In genomic region chr3:81962396-81962795, GRCh38 we compare ENCODE assay signal across 27 cellular contexts.
"Had no signal": no experiment of that assay in that cellular context is flagged by ENCODE, and none has a peak within 500 bp of the region (broad histone marks: within the 10 kb centered on the region; RNA-seq: fewer than 3 reads in every experiment).

No MANE protein-coding gene starts in this region.

- H3K36me3 Mint-ChIP-seq: natural killer cell treated with Interleukin-12 subunit alpha and Interleukin-12 subunit beta and Interleukin-15 and Interleukin-18, amount 100 ng/mL, for 72 hours; neural progenitor cell; stimulated activated naive B cell treated with anti-CD40 and anti-IgM and Interleukin-4, amounts not matched to agents 10 μg/mL and 1 μg/mL and 100 μg/mL, for 72 hours had no signal

- H3K9me3 Mint-ChIP-seq: endodermal cell had no signal

- FAIRE-seq: pancreas had no signal

- H3K4me1 ChIP-seq: esophagus muscularis mucosa, pancreas, prostate gland, spleen, testis, tibial nerve had no signal

- H3K36me3 ChIP-seq: esophagus muscularis mucosa, neural progenitor cell, pancreas, prostate gland, spleen, tibial nerve had no signal

- H3K4me2 ChIP-seq: hepatocyte, neural progenitor cell had no signal

- H3K4me1 Mint-ChIP-seq: neural progenitor cell; stimulated activated naive B cell treated with anti-CD40 and anti-IgM and Interleukin-4, amounts not matched to agents 10 μg/mL and 1 μg/mL and 100 μg/mL, for 72 hours; stimulated activated naive CD8-positive, alpha-beta T cell treated with anti-CD3 and anti-CD28 coated beads, Interleukin-15, amount 100 ng/mL, for 72 hours had no signal

- H3K27me3 Mint-ChIP-seq: natural killer cell treated with Interleukin-12 subunit alpha and Interleukin-12 subunit beta and Interleukin-15 and Interleukin-18, amount 100 ng/mL, for 72 hours; stimulated activated naive B cell treated with anti-CD40 and anti-IgM and Interleukin-4, amounts not matched to agents 10 μg/mL and 1 μg/mL and 100 μg/mL, for 72 hours; stimulated activated naive CD8-positive, alpha-beta T cell treated with anti-CD3 and anti-CD28 coated beads, Interleukin-15, amount 100 ng/mL, for 72 hours had no signal

- DNase-seq: effector CD4-positive, alpha-beta T cell; endodermal cell; foreskin melanocyte; head of caudate nucleus; left colon; left ventricle myocardium superior; mesenchymal stem cell; midbrain; nucleus accumbens; pancreas; retina; spleen; stimulated activated CD4-positive, alpha-beta T cell treated with anti-CD3 and anti-CD28 coated beads, Interleukin-15, amount 100 ng/mL, for 24 hours; stimulated activated CD4-positive, alpha-beta T cell treated with anti-CD3 and anti-CD28 coated beads, Interleukin-1b, Interleukin-23, amount 100 ng/mL, for 48 hours; stimulated activated CD4-positive, alpha-beta T cell treated with anti-CD3 and anti-CD28 coated beads, Interleukin-4, amount 100 ng/mL, for 24 hours; stimulated activated naive B cell treated with anti-CD40 and anti-IgM and Interleukin-4, amounts not matched to agents 10 μg/mL and 1 μg/mL and 100 μg/mL, for 72 hours; stimulated activated naive CD8-positive, alpha-beta T cell treated with anti-CD3 and anti-CD28 coated beads, Interleukin-15, amount 100 ng/mL, for 72 hours; testis had no signal

- H3K27me3 ChIP-seq: esophagus muscularis mucosa, hepatocyte, neural progenitor cell, pancreas, spleen, testis, tibial nerve had no signal

- H3K9me3 ChIP-seq: esophagus muscularis mucosa, pancreas, prostate gland, spleen, testis, tibial nerve had no signal

- H3K27ac Mint-ChIP-seq: endodermal cell; natural killer cell treated with Interleukin-12 subunit alpha and Interleukin-12 subunit beta and Interleukin-15 and Interleukin-18, amount 100 ng/mL, for 72 hours; neural progenitor cell; stimulated activated naive B cell treated with anti-CD40 and anti-IgM and Interleukin-4, amounts not matched to agents 10 μg/mL and 1 μg/mL and 100 μg/mL, for 72 hours; stimulated activated naive CD8-positive, alpha-beta T cell treated with anti-CD3 and anti-CD28 coated beads, Interleukin-15, amount 100 ng/mL, for 72 hours had no signal

- H3K9ac ChIP-seq: neural progenitor cell had no signal

- H3K79me2 ChIP-seq: hepatocyte had no signal

- H3K4me3 ChIP-seq: coronary artery, esophagus muscularis mucosa, hepatocyte, lung, neural progenitor cell, pancreas, prostate gland, spleen, testis, tibial nerve had no signal

- H3K27ac ChIP-seq: coronary artery, esophagus muscularis mucosa, hepatocyte, neural progenitor cell, pancreas, prostate gland, spleen, testis, tibial nerve had no signal

- ATAC-seq: left colon; left ventricle myocardium superior; natural killer cell treated with Interleukin-12 subunit alpha and Interleukin-12 subunit beta and Interleukin-15 and Interleukin-18, amount 100 ng/mL, for 72 hours; pancreas; sciatic nerve; stimulated activated naive B cell treated with anti-CD40 and anti-IgM and Interleukin-4, amounts not matched to agents 10 μg/mL and 1 μg/mL and 100 μg/mL, for 72 hours; stimulated activated naive CD8-positive, alpha-beta T cell treated with anti-CD3 and anti-CD28 coated beads, Interleukin-15, amount 100 ng/mL, for 72 hours had no signal

- H2AFZ ChIP-seq: hepatocyte, neural progenitor cell had no signal

- H3K4me3 Mint-ChIP-seq: endodermal cell; natural killer cell treated with Interleukin-12 subunit alpha and Interleukin-12 subunit beta and Interleukin-15 and Interleukin-18, amount 100 ng/mL, for 72 hours; neural progenitor cell; stimulated activated naive B cell treated with anti-CD40 and anti-IgM and Interleukin-4, amounts not matched to agents 10 μg/mL and 1 μg/mL and 100 μg/mL, for 72 hours; stimulated activated naive CD8-positive, alpha-beta T cell treated with anti-CD3 and anti-CD28 coated beads, Interleukin-15, amount 100 ng/mL, for 72 hours had no signal
